In genomic region chr13:86660090-86660489, GRCh38 we compare ENCODE assay signal across 8 cellular contexts.
"Had no signal": no experiment of that assay in that cellular context is flagged by ENCODE, and none has a peak within 500 bp of the region (broad histone marks: within the 10 kb centered on the region; RNA-seq: fewer than 3 reads in every experiment).

No MANE protein-coding gene starts in this region.

- ATAC-seq: HepG2 had no signal

- DNase-seq: GM23248, GOT3, H9, HCEC 1CT, KBM-7 had no signal

- H2AFZ ChIP-seq: GM23248 had no signal

- FAIRE-seq: HepG2 had no signal

- H3K4me3 ChIP-seq: GM23248 had no signal

- H3K4me2 ChIP-seq: KMS-11 had no signal

- H3K27ac ChIP-seq: GM23248, HL-60, KMS-11 had no signal

- H3K9ac ChIP-seq: GM23248, KMS-11 had no signal
